19 cellular contexts compared by ENCODE assay signal in genomic region chr4:37678624-37679023, GRCh38.
"Had no signal": no experiment of that assay in that cellular context is flagged by ENCODE, and none has a peak within 500 bp of the region (broad histone marks: within the 10 kb centered on the region; RNA-seq: fewer than 3 reads in every experiment).

No MANE protein-coding gene starts in this region.

- H3K36me3 ChIP-seq: ascending aorta, lower lobe of right lung, pancreas, sigmoid colon, tibial artery, uterus had no signal

- ATAC-seq: activated naive CD8-positive, alpha-beta T cell treated with anti-CD3 and anti-CD28 coated beads, Interleukin-2, amount 50 U/mL, for 24 hours; naive thymus-derived CD4-positive, alpha-beta T cell; pancreas had no signal

- H3K27ac Mint-ChIP-seq: activated naive CD4-positive, alpha-beta T cell treated with anti-CD3 and anti-CD28 coated beads for 36 hours; activated naive CD8-positive, alpha-beta T cell treated with anti-CD3 and anti-CD28 coated beads, Interleukin-2, amount 50 U/mL, for 24 hours; activated T-helper 2 cell treated with anti-CD3 and anti-CD28 coated beads, Interferon-gamma antibody, Interleukin-2, Interleukin-4, amounts not matched to agents 10 μg/mL and 5 μg/mL and 100 μg/mL, durations not matched to agents 14 hours and 24 hours and 36 hours; naive thymus-derived CD4-positive, alpha-beta T cell had no signal

- H3K4me3 Mint-ChIP-seq: activated naive CD4-positive, alpha-beta T cell treated with anti-CD3 and anti-CD28 coated beads for 36 hours; activated naive CD8-positive, alpha-beta T cell treated with anti-CD3 and anti-CD28 coated beads, Interleukin-2, amount 50 U/mL, for 24 hours; immature natural killer cell had no signal

- DNase-seq: activated CD4-positive, alpha-beta T cell treated with anti-CD3 and anti-CD28 coated beads, Interleukin-2, amount 50 U/mL, for 4 hours; activated CD4-positive, CD25-positive, alpha-beta regulatory T cell treated with anti-CD3 and anti-CD28 coated beads, Interleukin-2, amount 50 U/mL, for 72 hours; activated naive CD4-positive, alpha-beta T cell treated with anti-CD3 and anti-CD28 coated beads for 36 hours; activated naive CD8-positive, alpha-beta T cell treated with anti-CD3 and anti-CD28 coated beads, Interleukin-2, amount 50 U/mL, for 24 hours; cortex of kidney; effector memory CD4-positive, alpha-beta T cell; foreskin melanocyte; head of caudate nucleus; immature natural killer cell; lower lobe of right lung; naive thymus-derived CD4-positive, alpha-beta T cell; pancreas; sigmoid colon; stimulated activated CD4-positive, alpha-beta T cell treated with anti-CD3 and anti-CD28 coated beads, Interleukin-1b, Interleukin-23, amount 100 ng/mL, for 48 hours; T-helper 1 cell; tibial artery; uterus had no signal

- H3K4me3 ChIP-seq: ascending aorta, lower lobe of right lung, pancreas, sigmoid colon, tibial artery, uterus had no signal

- H3K9me3 Mint-ChIP-seq: activated naive CD8-positive, alpha-beta T cell treated with anti-CD3 and anti-CD28 coated beads, Interleukin-2, amount 50 U/mL, for 24 hours; activated T-helper 2 cell treated with anti-CD3 and anti-CD28 coated beads, Interferon-gamma antibody, Interleukin-2, Interleukin-4, amounts not matched to agents 10 μg/mL and 5 μg/mL and 100 μg/mL, durations not matched to agents 14 hours and 24 hours and 36 hours; immature natural killer cell; naive thymus-derived CD4-positive, alpha-beta T cell had no signal

- H3K4me1 ChIP-seq: ascending aorta, uterus had no signal

- H3K9me3 ChIP-seq: ascending aorta, lower lobe of right lung, pancreas, sigmoid colon, tibial artery, uterus had no signal

- H3K27me3 Mint-ChIP-seq: activated naive CD8-positive, alpha-beta T cell treated with anti-CD3 and anti-CD28 coated beads, Interleukin-2, amount 50 U/mL, for 24 hours; naive thymus-derived CD4-positive, alpha-beta T cell had no signal

- H3K27ac ChIP-seq: ascending aorta, lower lobe of right lung, pancreas, sigmoid colon, tibial artery, uterus had no signal

- H3K27me3 ChIP-seq: ascending aorta, pancreas, sigmoid colon, tibial artery, uterus had no signal
